In the genomic region with DNA sequence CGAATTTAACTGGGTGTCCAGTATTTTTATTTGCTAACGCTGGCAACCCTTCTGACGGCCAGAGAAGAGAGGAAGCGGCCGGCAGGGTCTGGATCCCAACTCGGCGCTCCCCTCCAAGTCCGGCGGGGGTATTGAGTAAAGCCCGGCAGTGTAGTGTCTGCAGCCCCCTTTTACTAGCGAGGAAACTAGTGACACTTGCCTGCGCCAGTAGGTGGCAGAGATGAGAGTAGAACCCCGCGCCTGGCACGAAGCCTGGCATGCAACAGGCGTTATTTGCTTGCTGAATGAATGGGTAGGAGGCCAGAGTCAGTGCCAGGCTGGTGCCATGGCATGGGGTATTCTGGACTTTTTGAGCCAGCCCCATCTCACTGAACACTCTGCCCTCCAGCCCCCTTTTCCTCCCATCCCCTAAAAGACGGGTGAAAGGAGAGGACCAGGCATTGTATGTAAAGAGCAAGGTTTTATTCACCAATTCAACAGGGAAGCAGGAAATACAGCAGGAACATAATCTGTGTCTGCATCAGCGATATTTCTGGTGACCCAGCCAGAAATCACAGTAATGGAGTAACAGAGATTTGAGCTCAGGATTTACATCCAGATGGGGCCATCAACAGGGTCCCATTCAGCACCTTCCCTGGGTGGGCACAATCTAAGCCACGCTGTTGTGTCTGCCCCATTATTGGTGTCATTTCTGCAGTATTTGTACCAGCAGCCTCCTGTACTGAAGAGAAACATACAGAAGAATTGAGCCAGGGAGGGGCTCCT, we compare ENCODE assay signal across 1 cellular context.
A peak's percentile ranks its signal among the peaks of the same experiment; 100 is the strongest.
TF ChIP-seq lines count a peak whose summit lies in the region.

No MANE protein-coding gene starts in this region.

TF ChIP-seq in HEK293, 187 proteins besides CTCF, POLR2A, EP300 and RAD21 (continued from another document):
- TF ChIP-seq, protein P1, sequence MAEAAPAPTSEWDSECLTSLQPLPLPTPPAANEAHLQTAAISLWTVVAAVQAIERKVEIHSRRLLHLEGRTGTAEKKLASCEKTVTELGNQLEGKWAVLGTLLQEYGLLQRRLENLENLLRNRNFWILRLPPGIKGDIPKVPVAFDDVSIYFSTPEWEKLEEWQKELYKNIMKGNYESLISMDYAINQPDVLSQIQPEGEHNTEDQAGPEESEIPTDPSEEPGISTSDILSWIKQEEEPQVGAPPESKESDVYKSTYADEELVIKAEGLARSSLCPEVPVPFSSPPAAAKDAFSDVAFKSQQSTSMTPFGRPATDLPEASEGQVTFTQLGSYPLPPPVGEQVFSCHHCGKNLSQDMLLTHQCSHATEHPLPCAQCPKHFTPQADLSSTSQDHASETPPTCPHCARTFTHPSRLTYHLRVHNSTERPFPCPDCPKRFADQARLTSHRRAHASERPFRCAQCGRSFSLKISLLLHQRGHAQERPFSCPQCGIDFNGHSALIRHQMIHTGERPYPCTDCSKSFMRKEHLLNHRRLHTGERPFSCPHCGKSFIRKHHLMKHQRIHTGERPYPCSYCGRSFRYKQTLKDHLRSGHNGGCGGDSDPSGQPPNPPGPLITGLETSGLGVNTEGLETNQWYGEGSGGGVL (tag by site-specific recombination; IDR thresholded peaks at IDR 0.05): peak; percentile 22; the same call in 1 of the 2 replicates
- TF ChIP-seq ZNF561 (tag by site-specific recombination; IDR thresholded peaks at IDR 0.05; ENCODE audit: borderline replicate concordance) (peak; percentile 15; the same call in 1 of the 2 replicates), ZNF223 (tag by site-specific recombination; IDR thresholded peaks at IDR 0.05) (no peak)
